Comparison of ENCODE assay signal across 28 cellular contexts in the genomic region with DNA sequence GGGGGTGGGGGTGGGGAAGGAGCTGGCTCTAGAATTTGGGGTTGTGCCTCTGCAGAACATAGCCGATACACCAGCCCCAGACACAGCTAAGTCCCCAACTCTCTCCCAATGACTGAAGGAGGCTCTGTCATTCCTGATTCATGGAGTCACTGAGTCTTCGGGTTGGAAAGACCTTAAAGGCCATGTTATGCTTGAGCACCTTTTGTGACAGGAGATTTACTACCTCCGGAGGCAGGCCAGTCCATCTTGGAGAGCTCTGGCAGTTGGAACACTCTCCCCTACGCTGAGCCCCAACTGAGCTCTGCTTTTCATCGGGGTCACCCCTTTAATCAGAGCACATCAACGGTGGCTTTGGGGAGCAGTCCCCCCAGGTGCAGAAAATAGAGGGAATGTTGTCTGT.
"Had no signal": no experiment of that assay in that cellular context is flagged by ENCODE, and none has a peak within 500 bp of the region (broad histone marks: within the 10 kb centered on the region; RNA-seq: fewer than 3 reads in every experiment).

No MANE protein-coding gene starts in this region.

- H3K4me1 ChIP-seq: heart right ventricle, left lung, lower lobe of right lung, neural progenitor cell, right atrium auricular region, tibial nerve, uterus had no signal

- H2AFZ ChIP-seq: hepatocyte, neural progenitor cell had no signal

- DNase-seq: heart right ventricle; kidney; left cardiac atrium; left lung; lower lobe of right lung; mammary epithelial cell; mesenchymal stem cell; naive thymus-derived CD8-positive, alpha-beta T cell; occipital lobe; ovary; stimulated activated CD4-positive, alpha-beta T cell treated with anti-CD3 and anti-CD28 coated beads, Interleukin-12 subunit alpha, Interleukin-12 subunit beta, amount 100 ng/mL, for 4 hours; stimulated activated CD4-positive, alpha-beta T cell treated with anti-CD3 and anti-CD28 coated beads, Interleukin-15, amount 100 ng/mL, for 24 hours; stimulated activated CD4-positive, alpha-beta T cell treated with anti-CD3 and anti-CD28 coated beads, Interleukin-2, amount 100 ng/mL, for 24 hours; stimulated activated CD4-positive, alpha-beta T cell treated with anti-CD3 and anti-CD28 coated beads, Interleukin-4, amount 100 ng/mL, for 1 hour; stimulated activated naive CD4-positive, alpha-beta T cell treated with Interleukin-2 at 50 U/mL for 16 hours; stimulated activated naive CD8-positive, alpha-beta T cell treated with anti-CD3 and anti-CD28 coated beads, Interleukin-15, amount 100 ng/mL, for 72 hours; substantia nigra; uterus had no signal

- H3K4me3 ChIP-seq: heart right ventricle, hepatocyte, left lung, lower lobe of right lung, neural progenitor cell, ovary, right atrium auricular region, skin epidermis, tibial nerve, uterus had no signal

- H3K79me2 ChIP-seq: hepatocyte had no signal

- H3K27ac ChIP-seq: heart right ventricle, hepatocyte, left lung, lower lobe of right lung, neural progenitor cell, neutrophil, ovary, right atrium auricular region, skin epidermis, tibial nerve, uterus had no signal

- H3K4me3 Mint-ChIP-seq: naive thymus-derived CD8-positive, alpha-beta T cell; nephron; neural progenitor cell; stimulated activated naive CD8-positive, alpha-beta T cell treated with anti-CD3 and anti-CD28 coated beads, Interleukin-15, amount 100 ng/mL, for 72 hours; type B pancreatic cell had no signal

- ATAC-seq: heart right ventricle; left cardiac atrium; left lung; lower lobe of right lung; naive thymus-derived CD8-positive, alpha-beta T cell; sciatic nerve; stimulated activated naive CD8-positive, alpha-beta T cell treated with anti-CD3 and anti-CD28 coated beads, Interleukin-15, amount 100 ng/mL, for 72 hours had no signal

- H3K36me3 ChIP-seq: heart right ventricle, left lung, lower lobe of right lung, neural progenitor cell, neutrophil, ovary, right atrium auricular region, tibial nerve, uterus had no signal

- H3K9me3 Mint-ChIP-seq: neural progenitor cell; stimulated activated naive CD8-positive, alpha-beta T cell treated with anti-CD3 and anti-CD28 coated beads, Interleukin-15, amount 100 ng/mL, for 72 hours; type B pancreatic cell had no signal

- H3K27me3 ChIP-seq: hepatocyte, neural progenitor cell, ovary, right atrium auricular region, tibial nerve, uterus had no signal

- H3K36me3 Mint-ChIP-seq: naive thymus-derived CD8-positive, alpha-beta T cell; neural progenitor cell; type B pancreatic cell had no signal

- H3K4me2 ChIP-seq: hepatocyte, neural progenitor cell had no signal

- H3K27ac Mint-ChIP-seq: naive thymus-derived CD8-positive, alpha-beta T cell; nephron; neural progenitor cell; progenitor cell of endocrine pancreas; type B pancreatic cell had no signal

- H3K4me1 Mint-ChIP-seq: naive thymus-derived CD8-positive, alpha-beta T cell; nephron; stimulated activated naive CD8-positive, alpha-beta T cell treated with anti-CD3 and anti-CD28 coated beads, Interleukin-15, amount 100 ng/mL, for 72 hours had no signal
